Comparison of ENCODE assay signal across 14 cellular contexts in genomic region chr3:167866321-167866720, GRCh38.
"Had no signal": no experiment of that assay in that cellular context is flagged by ENCODE, and none has a peak within 500 bp of the region (broad histone marks: within the 10 kb centered on the region; RNA-seq: fewer than 3 reads in every experiment).

No MANE protein-coding gene starts in this region.

- DNase-seq: activated CD4-positive, alpha-beta T cell treated with anti-CD3 and anti-CD28 coated beads, Interleukin-2, amount 50 U/mL, for 4 hours; activated CD8-positive, alpha-beta memory T cell treated with anti-CD3 and anti-CD28 coated beads, Interleukin-2, amount 10 ng/mL, durations not matched to agents 7 days and 5 days; activated effector memory CD4-positive, alpha-beta T cell treated with anti-CD3 and anti-CD28 coated beads, Interleukin-2, amount 50 U/mL, for 16 hours; activated T-cell treated with anti-CD3 and anti-CD28 coated beads, Interleukin-2, amount 50 U/mL, for 24 hours; anterior cingulate cortex; foreskin keratinocyte; head of caudate nucleus; islet precursor cell; left lung; mesendoderm; nephron progenitor cell; stimulated activated CD4-positive, alpha-beta T cell treated with anti-CD3 and anti-CD28 coated beads, Interleukin-12 subunit alpha, Interleukin-12 subunit beta, amount 100 ng/mL, for 4 hours; stimulated activated naive CD4-positive, alpha-beta T cell had no signal

- H3K27ac ChIP-seq: esophagus muscularis mucosa, foreskin keratinocyte had no signal

- H3K36me3 ChIP-seq: esophagus muscularis mucosa, left lung had no signal

- H3K27me3 ChIP-seq: esophagus muscularis mucosa, foreskin keratinocyte, left lung had no signal

- ATAC-seq: activated CD8-positive, alpha-beta memory T cell treated with anti-CD3 and anti-CD28 coated beads, Interleukin-2, amount 10 ng/mL, durations not matched to agents 7 days and 5 days; foreskin keratinocyte; left lung had no signal

- H3K4me3 ChIP-seq: esophagus muscularis mucosa, left lung had no signal

- H3K9me3 ChIP-seq: esophagus muscularis mucosa, left lung had no signal

- H3K4me1 ChIP-seq: foreskin keratinocyte had no signal
